In the genomic region with DNA sequence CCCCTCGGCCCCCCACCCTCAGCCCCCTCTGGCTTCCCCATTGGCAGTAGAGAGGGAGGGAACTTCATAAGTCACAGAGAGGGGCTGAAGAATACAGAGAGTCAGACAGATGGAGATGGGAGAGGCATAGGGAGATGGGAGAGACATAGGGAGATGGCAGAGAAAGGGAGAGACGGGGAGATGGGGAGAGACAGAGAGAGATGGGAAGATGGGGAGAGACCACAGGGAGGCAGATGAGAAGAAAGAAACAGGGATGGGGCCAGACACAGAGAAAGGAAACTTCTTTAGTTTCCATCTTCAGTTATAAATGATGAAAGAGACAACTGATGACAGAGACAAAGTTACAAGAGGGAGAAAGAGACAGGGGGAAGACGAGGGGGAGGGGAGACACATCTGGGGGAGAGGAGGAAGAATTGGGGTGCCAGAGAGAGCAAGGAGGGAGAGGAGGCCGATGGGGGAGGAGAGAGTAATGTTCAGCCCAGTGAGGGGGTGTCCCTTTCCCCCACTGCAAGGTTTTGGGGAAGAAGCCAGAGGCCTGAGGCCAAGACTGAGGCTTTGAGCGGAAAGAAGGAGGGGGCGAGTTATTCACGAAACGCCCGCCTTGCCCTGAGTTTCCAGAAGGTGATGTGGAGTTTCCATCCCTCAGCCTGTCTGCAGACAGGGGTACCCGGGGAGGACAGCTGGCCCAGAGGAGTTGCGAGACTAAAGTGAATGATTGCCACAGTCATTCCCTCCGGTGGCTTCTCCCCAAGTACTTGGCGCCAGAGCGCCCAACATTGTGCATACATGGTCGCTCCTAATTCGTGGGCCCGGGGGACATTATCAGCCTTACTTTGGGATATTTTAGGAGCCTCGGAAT, we compare ENCODE assay signal across 8 cellular contexts. TPM values are rescaled to one million over a fixed set of nuclear protein-coding genes. Genes with fewer than 3 reads are reported as not detected.
DNase-seq lines count a peak whose midpoint lies in the region; ATAC-seq and TF ChIP-seq lines count a peak whose summit lies in the region.

No MANE protein-coding gene starts in this region.

- TF ChIP-seq CTCF in cardiac muscle cell (IDR thresholded peaks at IDR 0.05; ENCODE audit: low read depth, low read length): no peak
- no peak for TF ChIP-seq CTCF in NB4 (IDR thresholded peaks at IDR 0.05; ENCODE audit: low read depth, low read length)
- no peak for TF ChIP-seq CTCF in natural killer cell (IDR thresholded peaks at IDR 0.05)
- no peak for TF ChIP-seq CTCF in suprapubic skin (IDR thresholded peaks at IDR 0.05)

- H3K4me3 Mint-ChIP-seq in natural killer cell: peak overlapping the region; percentile 88

- intact Hi-C loops in Right ventricle myocardium superior (cut with DNase I) (no loop called here), natural killer cell (cut with micrococcal nuclease) (loop anchor here (2.0 to 10.0 kb wide), 2 partner anchors 411 to 689 kb away; partner anchors contain the start of gene S1PR5)

- peak overlapping the region; percentile 99 for H3K27ac Mint-ChIP-seq in activated naive CD4-positive, alpha-beta T cell treated with anti-CD3 and anti-CD28 coated beads, Interleukin-2, amount 50 U/mL, for 72 hours
- peak overlapping the region; percentile 94 to 99 for H3K27ac Mint-ChIP-seq in natural killer cell

- H3K4me1 Mint-ChIP-seq in natural killer cell: peaks cover 51 to 67% of the 10 kb centered on the region in 2 donors

- H3K9me3 Mint-ChIP-seq in activated naive CD4-positive, alpha-beta T cell treated with anti-CD3 and anti-CD28 coated beads, Interleukin-2, amount 50 U/mL, for 72 hours: no peaks in the 10 kb centered on the region
- no peaks in the 10 kb centered on the region for H3K9me3 Mint-ChIP-seq in natural killer cell

- H3K9me3 ChIP-seq in cardiac muscle cell (ENCODE audit: low read depth) (no peaks in the 10 kb centered on the region), suprapubic skin (no peaks in the 10 kb centered on the region)

- no peaks in the 10 kb centered on the region for H3K27me3 Mint-ChIP-seq in natural killer cell (ENCODE audit: low read depth in 2 of 2)

- no peaks in the 10 kb centered on the region for H3K27me3 ChIP-seq in cardiac muscle cell
- no peaks in the 10 kb centered on the region for H3K27me3 ChIP-seq in suprapubic skin

- no peak for ATAC-seq in Right ventricle myocardium superior (ENCODE audit: poor library complexity)
- peak; percentile 68 to 69 for ATAC-seq in activated naive CD4-positive, alpha-beta T cell treated with anti-CD3 and anti-CD28 coated beads, Interleukin-2, amount 50 U/mL, for 72 hours
- peak in 2 of 3 donors; percentile 1 to 10 for ATAC-seq in natural killer cell

- TF ChIP-seq EP300 in suprapubic skin (IDR thresholded peaks at IDR 0.05): no peak

- peaks cover 28 to 40% of the 10 kb centered on the region in 2 donors for H3K36me3 Mint-ChIP-seq in activated naive CD4-positive, alpha-beta T cell treated with anti-CD3 and anti-CD28 coated beads, Interleukin-2, amount 50 U/mL, for 72 hours
- H3K36me3 Mint-ChIP-seq in natural killer cell: no peaks in the 10 kb centered on the region

- no peak for TF ChIP-seq POLR2A in NB4 (IDR thresholded peaks at IDR 0.05; ENCODE audit: extremely low read depth, insufficient read length)
- TF ChIP-seq POLR2A in suprapubic skin (IDR thresholded peaks at IDR 0.05): no peak

- H3K36me3 ChIP-seq in cardiac muscle cell: peaks cover 22% of the 10 kb centered on the region
- peaks cover 32% of the 10 kb centered on the region for H3K36me3 ChIP-seq in suprapubic skin

- H3K4me1 ChIP-seq in cardiac muscle cell (ENCODE audit: low read depth) (peaks cover 5% of the 10 kb centered on the region), suprapubic skin (peaks cover 22% of the 10 kb centered on the region)

- H3K27ac ChIP-seq in cardiac muscle cell: peak overlapping the region; percentile 15
- peak overlapping the region; percentile 66 for H3K27ac ChIP-seq in suprapubic skin

- 41% methylated on average over 18 of the region's 18 CpGs for WGBS in suprapubic skin

- DNase-seq in cardiac muscle cell (ENCODE audit: low read depth in 1 of 2, low spot score in 1 of 2): no peak
- DNase-seq in Right ventricle myocardium superior: no peak
- no peak for DNase-seq in NB4 (ENCODE audit: low read depth)
- DNase-seq in activated naive CD4-positive, alpha-beta T cell treated with anti-CD3 and anti-CD28 coated beads, Interleukin-2, amount 50 U/mL, for 72 hours (ENCODE audit: low spot score in 2 of 2): peak; percentile 74 to 91
- DNase-seq in natural killer cell: no peak
- no peak for DNase-seq in suprapubic skin (ENCODE audit: low spot score in 2 of 2)
- no peak for DNase-seq in NCI-H1417 treated with DMSO at 0.1 percent for 48 hours (lab: John Stamatoyannopoulos, UW)
- DNase-seq in HCEC 1CT: no peak

- no peak overlapping the region for H3K4me3 ChIP-seq in cardiac muscle cell
- H3K4me3 ChIP-seq in NB4 (ENCODE audit: low read depth, low read length): peak overlapping the region; percentile 71
- peak overlapping the region; percentile 75 for H3K4me3 ChIP-seq in suprapubic skin

RNA-seq across cellular contexts. Expression of gene PPAN, which starts 0.7 kb away (rescaled TPM):
- total RNA-seq in cardiac muscle cell: 51.0 and 67.3 TPM in 2 replicates
- polyA plus RNA-seq in cardiac muscle cell: 42.9 and 47.1 TPM in 2 replicates
- total RNA-seq in Right ventricle myocardium superior: 20.0 TPM
- total RNA-seq in activated naive CD4-positive, alpha-beta T cell treated with anti-CD3 and anti-CD28 coated beads, Interleukin-2, amount 50 U/mL, for 72 hours: 100 to 1,000 TPM in 1 of 2 donors, 10 to 100 TPM in 1; 52.7 to 209 TPM
- 10 to 100 TPM; 60.0 to 72.2 (median 69.2) TPM for total RNA-seq in natural killer cell
- total RNA-seq in suprapubic skin: 10 to 100 TPM; 41.9 to 55.1 (median 46.8) TPM

RNA-seq across cellular contexts. Expression of gene ANGPTL6, which starts 3.0 kb away (rescaled TPM):
- total RNA-seq in cardiac muscle cell: 0.51 and 0.88 TPM in 2 replicates
- 0.62 and 0.75 TPM in 2 replicates for polyA plus RNA-seq in cardiac muscle cell
- total RNA-seq in Right ventricle myocardium superior: not detected
- total RNA-seq in activated naive CD4-positive, alpha-beta T cell treated with anti-CD3 and anti-CD28 coated beads, Interleukin-2, amount 50 U/mL, for 72 hours: 10 to 100 TPM in 1 of 2 donors, 1 to 10 TPM in 1; 9.1 to 17.1 TPM
- 1 to 10 TPM; 2.9 to 5.5 (median 3.3) TPM for total RNA-seq in natural killer cell
- 1 to 10 TPM in 1 of 4 donors, under 1 TPM in 2, not detected in 1; 0.38 to 1.1 (median 0.42) TPM for total RNA-seq in suprapubic skin

RNA-seq across cellular contexts. Expression of gene P2RY11, which starts 6.0 kb away (rescaled TPM):
- total RNA-seq in cardiac muscle cell (13.7 and 19.4 TPM in 2 replicates), Right ventricle myocardium superior (4.9 TPM), natural killer cell (10 to 100 TPM; 44.1 to 52.3 (median 51.0) TPM), suprapubic skin (10 to 100 TPM; 16.4 to 32.9 (median 19.9) TPM)
- 13.1 and 14.1 TPM in 2 replicates for polyA plus RNA-seq in cardiac muscle cell
- total RNA-seq in activated naive CD4-positive, alpha-beta T cell treated with anti-CD3 and anti-CD28 coated beads, Interleukin-2, amount 50 U/mL, for 72 hours: 100 to 1,000 TPM in 1 of 2 donors, 10 to 100 TPM in 1; 18.1 to 101 TPM

RNA-seq across cellular contexts. Expression of gene EIF3G, which starts 14.2 kb away (rescaled TPM):
- total RNA-seq in cardiac muscle cell: 353 and 384 TPM in 2 replicates
- polyA plus RNA-seq in cardiac muscle cell: 206 and 223 TPM in 2 replicates
- total RNA-seq in Right ventricle myocardium superior: 153 TPM
- 100 to 1,000 TPM; 223 to 292 TPM for total RNA-seq in activated naive CD4-positive, alpha-beta T cell treated with anti-CD3 and anti-CD28 coated beads, Interleukin-2, amount 50 U/mL, for 72 hours
- 100 to 1,000 TPM; 377 to 471 (median 423) TPM for total RNA-seq in natural killer cell
- 100 to 1,000 TPM; 211 to 315 (median 225) TPM for total RNA-seq in suprapubic skin

RNA-seq across cellular contexts. Expression of gene SHFL, which starts 19.4 kb away (rescaled TPM):
- 3.4 and 7.8 TPM in 2 replicates for total RNA-seq in cardiac muscle cell
- 2.2 and 4.8 TPM in 2 replicates for polyA plus RNA-seq in cardiac muscle cell
- total RNA-seq in Right ventricle myocardium superior: 8.5 TPM
- total RNA-seq in activated naive CD4-positive, alpha-beta T cell treated with anti-CD3 and anti-CD28 coated beads, Interleukin-2, amount 50 U/mL, for 72 hours: 10 to 100 TPM; 56.5 to 76.1 TPM
- total RNA-seq in natural killer cell: 100 to 1,000 TPM; 107 to 111 (median 107) TPM
- 10 to 100 TPM; 11.8 to 26.7 (median 22.3) TPM for total RNA-seq in suprapubic skin

Comparison
In these comparisons a context has a peak if more than half of its experiments do, and no peak if none do; other contexts are left out.
1. DNase-seq: peak in activated naive CD4-positive, alpha-beta T cell treated with anti-CD3 and anti-CD28 coated beads, Interleukin-2, amount 50 U/mL, for 72 hours (2 of 2); none in cardiac muscle cell (0 of 2), Right ventricle myocardium superior (single experiment), NB4 (single experiment), natural killer cell (single experiment), suprapubic skin (0 of 2), NCI-H1417 treated with DMSO at 0.1 percent for 48 hours (single experiment) and HCEC 1CT (single experiment).